29 cellular contexts compared by ENCODE assay signal in the genomic region with DNA sequence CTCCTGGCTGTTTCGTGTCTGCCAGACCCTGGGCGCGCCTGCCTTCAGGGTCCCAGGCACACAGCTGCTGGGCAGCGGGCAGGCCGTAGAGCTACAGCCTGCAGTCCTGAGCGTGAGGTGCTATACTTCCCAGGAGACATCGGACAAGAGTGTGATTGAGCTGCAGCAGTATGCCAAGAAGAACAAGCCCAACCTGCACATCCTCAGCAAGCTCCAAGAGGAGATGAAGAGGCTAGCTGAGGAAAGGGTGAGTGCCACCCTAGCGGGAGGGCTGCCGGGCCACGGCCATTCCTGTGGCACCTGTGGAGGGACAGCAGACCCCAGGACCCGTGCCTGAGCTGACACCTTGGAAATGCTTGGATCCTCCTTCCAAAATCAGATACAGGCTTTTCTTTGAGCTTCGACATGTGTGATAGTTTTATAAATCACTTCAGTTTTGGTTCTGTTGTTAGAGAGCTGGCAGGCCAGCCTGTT. TPM values are rescaled to one million over a fixed set of nuclear protein-coding genes. Genes with fewer than 3 reads are reported as not detected.
DNase-seq lines count a peak whose midpoint lies in the region; ATAC-seq and TF ChIP-seq lines count a peak whose summit lies in the region.
"Had no signal": no experiment of that assay in that cellular context is flagged by ENCODE, and none has a peak within 500 bp of the region (broad histone marks: within the 10 kb centered on the region; RNA-seq: fewer than 3 reads in every experiment).

No MANE protein-coding gene starts in this region.

- H3K36me3 ChIP-seq in right atrium auricular region = peaks cover 91% of the 10 kb centered on the region

- no peak overlapping the region for H3K27ac ChIP-seq in right cardiac atrium (ENCODE audit: low read length)
- H3K27ac ChIP-seq in right atrium auricular region = no peak overlapping the region
- H3K27ac ChIP-seq: adrenal gland, esophagus squamous epithelium, foreskin keratinocyte, GM23248, heart left ventricle, PC-9, prostate gland, testis had no signal

- WGBS in right cardiac atrium = 84% methylated on average over 12 of the region's 12 CpGs

- CTCF ChIA-PET in activated CD4-positive, alpha-beta T cell treated with anti-CD3 and anti-CD28 coated beads, Interleukin-2, amount 10 ng/mL, durations not matched to agents 7 days and 5 days (lab: Charles Lee) = interaction anchor here (0.6 to 1.2 kb wide), 2 partner anchors 9 to 22 kb away, joined by 3 read pairs; a partner anchor contains a TSS

- POLR2A ChIA-PET in activated CD4-positive, alpha-beta T cell treated with anti-CD3 and anti-CD28 coated beads, Interleukin-2, amount 10 ng/mL, durations not matched to agents 7 days and 5 days (lab: Charles Lee) = no interaction called here

- H3K4me3 Mint-ChIP-seq in activated CD4-positive, alpha-beta T cell treated with anti-CD3 and anti-CD28 coated beads, Interleukin-2, amount 10 ng/mL, durations not matched to agents 7 days and 5 days = no peak overlapping the region
- H3K4me3 Mint-ChIP-seq in chondrocyte (ENCODE audit: unreplicated experiment) = no peak overlapping the region
- no peak overlapping the region for H3K4me3 Mint-ChIP-seq in stimulated activated naive B cell treated with anti-CD40 and anti-IgM and Interleukin-4, amounts not matched to agents 10 μg/mL and 1 μg/mL and 100 μg/mL, for 72 hours
- H3K4me3 Mint-ChIP-seq: mesothelial cell of epicardium had no signal

- no peaks in the 10 kb centered on the region for H3K4me1 ChIP-seq in right cardiac atrium (ENCODE audit: control insufficient read depth, insufficient read depth, low read length)
- no peaks in the 10 kb centered on the region for H3K4me1 ChIP-seq in right atrium auricular region
- H3K4me1 ChIP-seq: adrenal gland, foreskin keratinocyte, prostate gland, testis had no signal

- no peak for TF ChIP-seq CTCF in right atrium auricular region (IDR thresholded peaks at IDR 0.05)
- no peak for TF ChIP-seq CTCF in chondrocyte (IDR thresholded peaks at IDR 0.05)

- H3K27me3 Mint-ChIP-seq in activated CD4-positive, alpha-beta T cell treated with anti-CD3 and anti-CD28 coated beads, Interleukin-2, amount 10 ng/mL, durations not matched to agents 7 days and 5 days = no peaks in the 10 kb centered on the region
- H3K27me3 Mint-ChIP-seq in chondrocyte (ENCODE audit: low read depth) = no peaks in the 10 kb centered on the region
- H3K27me3 Mint-ChIP-seq in stimulated activated naive B cell treated with anti-CD40 and anti-IgM and Interleukin-4, amounts not matched to agents 10 μg/mL and 1 μg/mL and 100 μg/mL, for 72 hours = no peaks in the 10 kb centered on the region

- H3K4me3 ChIP-seq in right cardiac atrium (ENCODE audit: low read length) (no peak overlapping the region), right atrium auricular region (no peak overlapping the region)
- H3K4me3 ChIP-seq: adrenal gland, esophagus squamous epithelium, GM23248, heart left ventricle, PC-9, prostate gland, testis had no signal

- peaks cover 16% of the 10 kb centered on the region for H3K36me3 Mint-ChIP-seq in activated CD4-positive, alpha-beta T cell treated with anti-CD3 and anti-CD28 coated beads, Interleukin-2, amount 10 ng/mL, durations not matched to agents 7 days and 5 days (ENCODE audit: low read depth)
- H3K36me3 Mint-ChIP-seq in chondrocyte (ENCODE audit: low read depth) = peaks cover 12% of the 10 kb centered on the region
- H3K36me3 Mint-ChIP-seq in stimulated activated naive B cell treated with anti-CD40 and anti-IgM and Interleukin-4, amounts not matched to agents 10 μg/mL and 1 μg/mL and 100 μg/mL, for 72 hours = peaks cover 26 to 51% of the 10 kb centered on the region in 2 donors

- H3K27ac Mint-ChIP-seq in activated CD4-positive, alpha-beta T cell treated with anti-CD3 and anti-CD28 coated beads, Interleukin-2, amount 10 ng/mL, durations not matched to agents 7 days and 5 days = peak overlapping the region; percentile 64
- no peak overlapping the region for H3K27ac Mint-ChIP-seq in chondrocyte (ENCODE audit: unreplicated experiment)
- peak overlapping the region; percentile 83 for H3K27ac Mint-ChIP-seq in stimulated activated naive B cell treated with anti-CD40 and anti-IgM and Interleukin-4, amounts not matched to agents 10 μg/mL and 1 μg/mL and 100 μg/mL, for 72 hours
- H3K27ac Mint-ChIP-seq: mesothelial cell of epicardium had no signal

- H3K9me3 Mint-ChIP-seq in activated CD4-positive, alpha-beta T cell treated with anti-CD3 and anti-CD28 coated beads, Interleukin-2, amount 10 ng/mL, durations not matched to agents 7 days and 5 days = no peaks in the 10 kb centered on the region
- H3K9me3 Mint-ChIP-seq in chondrocyte (ENCODE audit: low read depth) = no peaks in the 10 kb centered on the region
- no peaks in the 10 kb centered on the region for H3K9me3 Mint-ChIP-seq in stimulated activated naive B cell treated with anti-CD40 and anti-IgM and Interleukin-4, amounts not matched to agents 10 μg/mL and 1 μg/mL and 100 μg/mL, for 72 hours
- H3K9me3 Mint-ChIP-seq: mesothelial cell of epicardium had no signal

- intact Hi-C loops in right cardiac atrium (cut with DNase I) = no loop called here

- H3K4me1 Mint-ChIP-seq in activated CD4-positive, alpha-beta T cell treated with anti-CD3 and anti-CD28 coated beads, Interleukin-2, amount 10 ng/mL, durations not matched to agents 7 days and 5 days = peaks cover 14% of the 10 kb centered on the region
- peaks cover 3% of the 10 kb centered on the region for H3K4me1 Mint-ChIP-seq in chondrocyte (ENCODE audit: low read depth)
- peaks cover 22 to 39% of the 10 kb centered on the region in 2 donors for H3K4me1 Mint-ChIP-seq in stimulated activated naive B cell treated with anti-CD40 and anti-IgM and Interleukin-4, amounts not matched to agents 10 μg/mL and 1 μg/mL and 100 μg/mL, for 72 hours
- H3K4me1 Mint-ChIP-seq: mesothelial cell of epicardium had no signal

- no peak for DNase-seq in activated CD4-positive, alpha-beta T cell treated with anti-CD3 and anti-CD28 coated beads, Interleukin-2, amount 10 ng/mL, durations not matched to agents 7 days and 5 days
- no peak for DNase-seq in activated CD4-positive, alpha-beta T cell treated with anti-CD3 and anti-CD28 coated beads for 48 hours
- peak in 2 of 3 donors; percentile 3 to 30 for DNase-seq in right cardiac atrium
- DNase-seq in right atrium auricular region (ENCODE audit: low spot score) = no peak
- peak; percentile 80 for DNase-seq in chondrocyte (ENCODE audit: low spot score)
- no peak for DNase-seq in stimulated activated naive B cell treated with anti-CD40 and anti-IgM and Interleukin-4, amounts not matched to agents 10 μg/mL and 1 μg/mL and 100 μg/mL, for 72 hours
- DNase-seq in DMS 273 treated with DMSO at 0.1 percent for 48 hours (lab: John Stamatoyannopoulos, UW) = no peak
- DNase-seq: DMS79 treated with DMSO at 0.1 percent for 48 hours; esophagus squamous epithelium; foreskin keratinocyte; GDM1; GM23248; islet precursor cell; Kasumi-1; NCI-H1436; NCI-H2081 treated with DMSO at 0.1 percent for 48 hours; NCI-H2227 treated with DMSO at 0.1 percent for 48 hours; NCI-H69; PC-9; SHP77; stimulated activated naive CD4-positive, alpha-beta T cell treated with Interleukin-2 at 50 U/mL for 16 hours; T-helper 2 cell; testis had no signal

- H3K9me3 ChIP-seq in right cardiac atrium (ENCODE audit: control insufficient read depth, low read length) (no peaks in the 10 kb centered on the region), right atrium auricular region (no peaks in the 10 kb centered on the region)
- H3K9me3 ChIP-seq: adrenal gland, esophagus squamous epithelium, heart left ventricle, prostate gland, testis had no signal

- ATAC-seq in right cardiac atrium (no peak), GM21390 (IDR thresholded peaks at IDR 0.05; ENCODE audit: unreplicated experiment) (no peak)
- ATAC-seq in stimulated activated naive B cell treated with anti-CD40 and anti-IgM and Interleukin-4, amounts not matched to agents 10 μg/mL and 1 μg/mL and 100 μg/mL, for 72 hours (replicated peaks) = no peak
- ATAC-seq: foreskin keratinocyte, heart left ventricle had no signal

- H3K27me3 ChIP-seq in right cardiac atrium (ENCODE audit: control insufficient read depth, insufficient read depth) (no peaks in the 10 kb centered on the region), right atrium auricular region (no peaks in the 10 kb centered on the region)
- H3K27me3 ChIP-seq: adrenal gland, esophagus squamous epithelium, foreskin keratinocyte, heart left ventricle, testis had no signal

RNA-seq across cellular contexts. Expression of a gene that starts 7.1 kb away (rescaled TPM):
- total RNA-seq in activated CD4-positive, alpha-beta T cell treated with anti-CD3 and anti-CD28 coated beads, Interleukin-2, amount 10 ng/mL, durations not matched to agents 7 days and 5 days = 100 to 1,000 TPM; 229 to 234 TPM
- total RNA-seq in right cardiac atrium = 10 to 100 TPM; 32.5 to 46.8 (median 39.5) TPM
- polyA plus RNA-seq in right cardiac atrium = 33.3 TPM
- 10 to 100 TPM; 63.6 to 96.5 TPM for total RNA-seq in right atrium auricular region
- total RNA-seq in chondrocyte = 79.5 to 122 TPM (median 82.1 TPM) in 3 replicates

RNA-seq across cellular contexts. Expression of a gene that starts 8.2 kb away (rescaled TPM):
- 10 to 100 TPM; 85.5 to 91.4 TPM for total RNA-seq in activated CD4-positive, alpha-beta T cell treated with anti-CD3 and anti-CD28 coated beads, Interleukin-2, amount 10 ng/mL, durations not matched to agents 7 days and 5 days
- total RNA-seq in right cardiac atrium = 10 to 100 TPM; 23.1 to 32.0 (median 29.7) TPM
- polyA plus RNA-seq in right cardiac atrium = 23.1 TPM
- total RNA-seq in right atrium auricular region = 10 to 100 TPM; 16.0 to 17.6 TPM
- total RNA-seq in chondrocyte = 45.8 to 66.1 TPM (median 49.3 TPM) in 3 replicates

RNA-seq across cellular contexts. Expression of a gene that starts 22.8 kb away (rescaled TPM):
- 10 to 100 TPM; 57.9 to 58.9 TPM for total RNA-seq in activated CD4-positive, alpha-beta T cell treated with anti-CD3 and anti-CD28 coated beads, Interleukin-2, amount 10 ng/mL, durations not matched to agents 7 days and 5 days
- 10 to 100 TPM; 49.1 to 64.7 (median 55.7) TPM for total RNA-seq in right cardiac atrium
- 34.2 TPM for polyA plus RNA-seq in right cardiac atrium
- total RNA-seq in right atrium auricular region = 10 to 100 TPM; 13.5 to 16.6 TPM
- total RNA-seq in chondrocyte = 94.2 to 100 TPM (median 95.2 TPM) in 3 replicates

RNA-seq across cellular contexts. Expression of a gene that starts 28.8 kb away (rescaled TPM):
- total RNA-seq in activated CD4-positive, alpha-beta T cell treated with anti-CD3 and anti-CD28 coated beads, Interleukin-2, amount 10 ng/mL, durations not matched to agents 7 days and 5 days = 10 to 100 TPM; 51.2 to 54.5 TPM
- total RNA-seq in right cardiac atrium (10 to 100 TPM; 15.5 to 18.6 (median 17.0) TPM), right atrium auricular region (10 to 100 TPM in 1 of 2 donors, 1 to 10 TPM in 1; 8.3 to 12.1 TPM), chondrocyte (30.2 to 38.1 TPM (median 32.5 TPM) in 3 replicates)
- polyA plus RNA-seq in right cardiac atrium = 11.2 TPM

RNA-seq across cellular contexts. Expression of a gene that starts 42.1 kb away (rescaled TPM):
- total RNA-seq in activated CD4-positive, alpha-beta T cell treated with anti-CD3 and anti-CD28 coated beads, Interleukin-2, amount 10 ng/mL, durations not matched to agents 7 days and 5 days = under 1 TPM; 0.12 to 0.23 TPM
- total RNA-seq in right cardiac atrium = under 1 TPM; 0.22 to 0.83 (median 0.39) TPM
- 0.54 TPM for polyA plus RNA-seq in right cardiac atrium
- under 1 TPM in 1 of 2 donors, not detected in 1; 0.43 TPM for total RNA-seq in right atrium auricular region
- 0.36 to 5.4 TPM (median 5.3 TPM) in 3 replicates for total RNA-seq in chondrocyte
- total RNA-seq: foreskin keratinocyte, liver, mesothelial cell of epicardium, PC-9 had no signal
- polyA plus RNA-seq: foreskin keratinocyte, liver had no signal

Comparison
In these comparisons a context has a peak if more than half of its experiments do, and no peak if none do; other contexts are left out.
1. DNase-seq: peak in right cardiac atrium (2 of 3) and chondrocyte (single experiment); none in activated CD4-positive, alpha-beta T cell treated with anti-CD3 and anti-CD28 coated beads, Interleukin-2, amount 10 ng/mL, durations not matched to agents 7 days and 5 days (single experiment), activated CD4-positive, alpha-beta T cell treated with anti-CD3 and anti-CD28 coated beads for 48 hours (single experiment), right atrium auricular region (single experiment), stimulated activated naive B cell treated with anti-CD40 and anti-IgM and Interleukin-4, amounts not matched to agents 10 μg/mL and 1 μg/mL and 100 μg/mL, for 72 hours (single experiment) and DMS 273 treated with DMSO at 0.1 percent for 48 hours (single experiment).